1 cellular context compared by ENCODE assay signal in genomic region chr2:10149684-10150083, GRCh38.
TF ChIP-seq lines count a peak whose summit lies in the region.

No MANE protein-coding gene starts in this region.

TF ChIP-seq in HepG2, 621 proteins besides CTCF, POLR2A, EP300 and RAD21:
- TF ChIP-seq, protein P1, sequence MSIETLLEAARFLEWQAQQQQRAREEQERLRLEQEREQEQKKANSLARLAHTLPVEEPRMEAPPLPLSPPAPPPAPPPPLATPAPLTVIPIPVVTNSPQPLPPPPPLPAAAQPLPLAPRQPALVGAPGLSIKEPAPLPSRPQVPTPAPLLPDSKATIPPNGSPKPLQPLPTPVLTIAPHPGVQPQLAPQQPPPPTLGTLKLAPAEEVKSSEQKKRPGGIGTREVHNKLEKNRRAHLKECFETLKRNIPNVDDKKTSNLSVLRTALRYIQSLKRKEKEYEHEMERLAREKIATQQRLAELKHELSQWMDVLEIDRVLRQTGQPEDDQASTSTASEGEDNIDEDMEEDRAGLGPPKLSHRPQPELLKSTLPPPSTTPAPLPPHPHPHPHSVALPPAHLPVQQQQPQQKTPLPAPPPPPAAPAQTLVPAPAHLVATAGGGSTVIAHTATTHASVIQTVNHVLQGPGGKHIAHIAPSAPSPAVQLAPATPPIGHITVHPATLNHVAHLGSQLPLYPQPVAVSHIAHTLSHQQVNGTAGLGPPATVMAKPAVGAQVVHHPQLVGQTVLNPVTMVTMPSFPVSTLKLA (IDR thresholded peaks at IDR 0.05) = peak; percentile 36; the same call in 1 of the 2 replicates
- TF ChIP-seq ZHX2 (IDR thresholded peaks at IDR 0.05; ENCODE audit: low read depth) (no peak), ZHX2 (CRISPR knock-in tag; IDR thresholded peaks at IDR 0.05; ENCODE audit: borderline replicate concordance) (no peak)
